Comparison of ENCODE assay signal across 1 cellular context in the genomic region with DNA sequence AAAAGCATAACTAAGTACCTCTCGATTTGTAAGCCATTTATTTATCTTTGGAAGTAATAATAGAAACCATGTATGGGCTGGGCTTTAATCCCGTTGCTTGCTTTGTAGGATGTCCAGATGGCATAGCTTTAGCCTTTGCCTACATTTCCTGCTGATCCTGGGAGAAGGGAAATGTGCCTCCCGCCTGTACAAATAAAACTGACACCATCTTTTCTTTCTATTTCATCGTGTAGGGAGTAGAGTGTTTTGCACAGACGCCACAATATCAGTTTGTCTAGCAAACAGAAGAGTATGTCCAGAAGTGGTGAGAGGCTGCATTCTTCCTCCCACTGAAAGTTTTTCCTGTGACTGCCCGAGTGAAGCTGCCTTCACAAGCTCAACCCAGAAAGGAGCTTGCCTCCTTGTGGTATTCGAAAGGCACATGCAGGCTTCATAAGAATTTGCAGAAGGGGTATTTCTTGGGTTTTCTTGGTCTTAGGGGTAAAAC.
TF ChIP-seq lines count a peak whose summit lies in the region.

No MANE protein-coding gene starts in this region.

TF ChIP-seq in WTC11, 78 proteins besides CTCF, POLR2A, EP300 and RAD21 (continued from another document):
- TF ChIP-seq, protein P1, sequence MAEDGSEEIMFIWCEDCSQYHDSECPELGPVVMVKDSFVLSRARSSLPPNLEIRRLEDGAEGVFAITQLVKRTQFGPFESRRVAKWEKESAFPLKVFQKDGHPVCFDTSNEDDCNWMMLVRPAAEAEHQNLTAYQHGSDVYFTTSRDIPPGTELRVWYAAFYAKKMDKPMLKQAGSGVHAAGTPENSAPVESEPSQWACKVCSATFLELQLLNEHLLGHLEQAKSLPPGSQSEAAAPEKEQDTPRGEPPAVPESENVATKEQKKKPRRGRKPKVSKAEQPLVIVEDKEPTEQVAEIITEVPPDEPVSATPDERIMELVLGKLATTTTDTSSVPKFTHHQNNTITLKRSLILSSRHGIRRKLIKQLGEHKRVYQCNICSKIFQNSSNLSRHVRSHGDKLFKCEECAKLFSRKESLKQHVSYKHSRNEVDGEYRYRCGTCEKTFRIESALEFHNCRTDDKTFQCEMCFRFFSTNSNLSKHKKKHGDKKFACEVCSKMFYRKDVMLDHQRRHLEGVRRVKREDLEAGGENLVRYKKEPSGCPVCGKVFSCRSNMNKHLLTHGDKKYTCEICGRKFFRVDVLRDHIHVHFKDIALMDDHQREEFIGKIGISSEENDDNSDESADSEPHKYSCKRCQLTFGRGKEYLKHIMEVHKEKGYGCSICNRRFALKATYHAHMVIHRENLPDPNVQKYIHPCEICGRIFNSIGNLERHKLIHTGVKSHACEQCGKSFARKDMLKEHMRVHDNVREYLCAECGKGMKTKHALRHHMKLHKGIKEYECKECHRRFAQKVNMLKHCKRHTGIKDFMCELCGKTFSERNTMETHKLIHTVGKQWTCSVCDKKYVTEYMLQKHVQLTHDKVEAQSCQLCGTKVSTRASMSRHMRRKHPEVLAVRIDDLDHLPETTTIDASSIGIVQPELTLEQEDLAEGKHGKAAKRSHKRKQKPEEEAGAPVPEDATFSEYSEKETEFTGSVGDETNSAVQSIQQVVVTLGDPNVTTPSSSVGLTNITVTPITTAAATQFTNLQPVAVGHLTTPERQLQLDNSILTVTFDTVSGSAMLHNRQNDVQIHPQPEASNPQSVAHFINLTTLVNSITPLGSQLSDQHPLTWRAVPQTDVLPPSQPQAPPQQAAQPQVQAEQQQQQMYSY (CRISPR knock-in tag; IDR thresholded peaks at IDR 0.05), result no peak
- TF ChIP-seq FOXP1 (CRISPR knock-in tag; IDR thresholded peaks at IDR 0.05; ENCODE audit: borderline replicate concordance), result no peak
- TF ChIP-seq, protein P2, sequence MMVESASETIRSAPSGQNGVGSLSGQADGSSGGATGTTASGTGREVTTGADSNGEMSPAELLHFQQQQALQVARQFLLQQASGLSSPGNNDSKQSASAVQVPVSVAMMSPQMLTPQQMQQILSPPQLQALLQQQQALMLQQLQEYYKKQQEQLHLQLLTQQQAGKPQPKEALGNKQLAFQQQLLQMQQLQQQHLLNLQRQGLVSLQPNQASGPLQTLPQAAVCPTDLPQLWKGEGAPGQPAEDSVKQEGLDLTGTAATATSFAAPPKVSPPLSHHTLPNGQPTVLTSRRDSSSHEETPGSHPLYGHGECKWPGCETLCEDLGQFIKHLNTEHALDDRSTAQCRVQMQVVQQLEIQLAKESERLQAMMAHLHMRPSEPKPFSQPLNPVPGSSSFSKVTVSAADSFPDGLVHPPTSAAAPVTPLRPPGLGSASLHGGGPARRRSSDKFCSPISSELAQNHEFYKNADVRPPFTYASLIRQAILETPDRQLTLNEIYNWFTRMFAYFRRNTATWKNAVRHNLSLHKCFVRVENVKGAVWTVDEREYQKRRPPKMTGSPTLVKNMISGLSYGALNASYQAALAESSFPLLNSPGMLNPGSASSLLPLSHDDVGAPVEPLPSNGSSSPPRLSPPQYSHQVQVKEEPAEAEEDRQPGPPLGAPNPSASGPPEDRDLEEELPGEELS (CRISPR knock-in tag; IDR thresholded peaks at IDR 0.05), result no peak
- TF ChIP-seq, protein P3, sequence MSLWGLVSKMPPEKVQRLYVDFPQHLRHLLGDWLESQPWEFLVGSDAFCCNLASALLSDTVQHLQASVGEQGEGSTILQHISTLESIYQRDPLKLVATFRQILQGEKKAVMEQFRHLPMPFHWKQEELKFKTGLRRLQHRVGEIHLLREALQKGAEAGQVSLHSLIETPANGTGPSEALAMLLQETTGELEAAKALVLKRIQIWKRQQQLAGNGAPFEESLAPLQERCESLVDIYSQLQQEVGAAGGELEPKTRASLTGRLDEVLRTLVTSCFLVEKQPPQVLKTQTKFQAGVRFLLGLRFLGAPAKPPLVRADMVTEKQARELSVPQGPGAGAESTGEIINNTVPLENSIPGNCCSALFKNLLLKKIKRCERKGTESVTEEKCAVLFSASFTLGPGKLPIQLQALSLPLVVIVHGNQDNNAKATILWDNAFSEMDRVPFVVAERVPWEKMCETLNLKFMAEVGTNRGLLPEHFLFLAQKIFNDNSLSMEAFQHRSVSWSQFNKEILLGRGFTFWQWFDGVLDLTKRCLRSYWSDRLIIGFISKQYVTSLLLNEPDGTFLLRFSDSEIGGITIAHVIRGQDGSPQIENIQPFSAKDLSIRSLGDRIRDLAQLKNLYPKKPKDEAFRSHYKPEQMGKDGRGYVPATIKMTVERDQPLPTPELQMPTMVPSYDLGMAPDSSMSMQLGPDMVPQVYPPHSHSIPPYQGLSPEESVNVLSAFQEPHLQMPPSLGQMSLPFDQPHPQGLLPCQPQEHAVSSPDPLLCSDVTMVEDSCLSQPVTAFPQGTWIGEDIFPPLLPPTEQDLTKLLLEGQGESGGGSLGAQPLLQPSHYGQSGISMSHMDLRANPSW (CRISPR knock-in tag; conservative IDR thresholded peaks at IDR 0.05; ENCODE audit: low read depth), result no peak
- TF ChIP-seq, protein P4, sequence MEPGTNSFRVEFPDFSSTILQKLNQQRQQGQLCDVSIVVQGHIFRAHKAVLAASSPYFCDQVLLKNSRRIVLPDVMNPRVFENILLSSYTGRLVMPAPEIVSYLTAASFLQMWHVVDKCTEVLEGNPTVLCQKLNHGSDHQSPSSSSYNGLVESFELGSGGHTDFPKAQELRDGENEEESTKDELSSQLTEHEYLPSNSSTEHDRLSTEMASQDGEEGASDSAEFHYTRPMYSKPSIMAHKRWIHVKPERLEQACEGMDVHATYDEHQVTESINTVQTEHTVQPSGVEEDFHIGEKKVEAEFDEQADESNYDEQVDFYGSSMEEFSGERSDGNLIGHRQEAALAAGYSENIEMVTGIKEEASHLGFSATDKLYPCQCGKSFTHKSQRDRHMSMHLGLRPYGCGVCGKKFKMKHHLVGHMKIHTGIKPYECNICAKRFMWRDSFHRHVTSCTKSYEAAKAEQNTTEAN (CRISPR knock-in tag; IDR thresholded peaks at IDR 0.05), result no peak
- no peak for TF ChIP-seq NFATC4 (CRISPR knock-in tag; IDR thresholded peaks at IDR 0.05)
